ENCODE assay signal across 8 cellular contexts in genomic region chr5:143008809-143009521, GRCh38.
DNase-seq lines count a peak whose midpoint lies in the region; TF ChIP-seq lines count a peak whose summit lies in the region.

No MANE protein-coding gene starts in this region.

- no peak overlapping the region for H4K91ac ChIP-seq in neuronal stem cell (ENCODE audit: low read depth, low read length, poor library complexity)

- no peak overlapping the region for H3K4ac ChIP-seq in neuronal stem cell (ENCODE audit: low read length)

- in situ Hi-C loops in GM23248 (cut with MboI) = no loop called here

- H3K27me3 ChIP-seq in GM23248 (replicated peaks; ENCODE audit: insufficient read depth) (no peaks in the 10 kb centered on the region), MM.1S (replicated peaks; ENCODE audit: insufficient read depth, low read length) (no peaks in the 10 kb centered on the region), neuronal stem cell (ENCODE audit: control insufficient read depth in 3 of 3, insufficient read depth in 3 of 3, low read depth in 1 of 3, low read length in 3 of 3) (no peaks in the 10 kb centered on the region)

- H3K79me1 ChIP-seq in neuronal stem cell (ENCODE audit: low read depth, low read length) = no peaks in the 10 kb centered on the region

- H3K4me1 ChIP-seq in GM23248 (ENCODE audit: insufficient read depth) (peaks cover 35% of the 10 kb centered on the region), MM.1S (ENCODE audit: low read length) (peaks cover 41% of the 10 kb centered on the region), neuronal stem cell (ENCODE audit: control insufficient read depth in 2 of 2, insufficient read depth in 1 of 2, low read depth in 1 of 2, low read length in 2 of 2) (peaks cover 6 to 11% of the 10 kb centered on the region in 2 donors)

- H2AFZ ChIP-seq in GM23248 = no peak overlapping the region
- 0 out of 2 replicates have a peak overlapping the region, but pooled peaks have one; percentile 10 for H2AFZ ChIP-seq in MM.1S (ENCODE audit: low read length)
- no peak overlapping the region for H2AFZ ChIP-seq in neuronal stem cell (ENCODE audit: low read length)

- no peak overlapping the region for H4K8ac ChIP-seq in neuronal stem cell (ENCODE audit: low read depth, low read length)

- H3K79me2 ChIP-seq in GM23248 (ENCODE audit: insufficient read depth) (0 out of 2 replicates have a peak, but pooled peaks cover 9% of the 10 kb centered on the region), MM.1S (ENCODE audit: low read length) (peaks cover 9% of the 10 kb centered on the region)

- no peaks in the 10 kb centered on the region for H3K9me3 Mint-ChIP-seq in mesothelial cell of epicardium

- H3K4me3 ChIP-seq in GM23248 (peak overlapping the region; percentile 60), MM.1S (ENCODE audit: low read length) (peak overlapping the region; percentile 16; the same call in 1 of the 2 replicates), fibroblast of mammary gland (ENCODE audit: control insufficient read depth, low read depth, low read length) (no peak overlapping the region), neuronal stem cell (ENCODE audit: low read length in 2 of 2) (no peak overlapping the region)

- H3K27ac ChIP-seq in GM23248 = peak overlapping the region; percentile 90
- H3K27ac ChIP-seq in MM.1S (ENCODE audit: low read length) = peak overlapping the region; percentile 78
- H3K27ac ChIP-seq in neuronal stem cell (replicated peaks; ENCODE audit: low read length) = no peak overlapping the region

- H3K14ac ChIP-seq in neuronal stem cell (ENCODE audit: low read length) = no peak overlapping the region

- H3K9me3 ChIP-seq in GM23248 (ENCODE audit: low read depth) = no peaks in the 10 kb centered on the region
- no peaks in the 10 kb centered on the region for H3K9me3 ChIP-seq in MM.1S (replicated peaks; ENCODE audit: insufficient read depth, low read length)
- H3K9me3 ChIP-seq in neuronal stem cell (replicated peaks in 1 of 2; ENCODE audit: control insufficient read depth in 2 of 2, insufficient read depth in 1 of 2, low read depth in 1 of 2, low read length in 2 of 2) = no peaks in the 10 kb centered on the region

- H4K20me1 ChIP-seq in GM23248 (ENCODE audit: insufficient read depth) = no peaks in the 10 kb centered on the region
- H4K20me1 ChIP-seq in MM.1S (ENCODE audit: insufficient read depth, low read length) = no peaks in the 10 kb centered on the region

- peaks cover 33% of the 10 kb centered on the region for H3F3A ChIP-seq in GM23248 (ENCODE audit: insufficient read depth)
- H3F3A ChIP-seq in MM.1S (ENCODE audit: insufficient read depth, low read length) = peaks cover 32% of the 10 kb centered on the region

- 1 to 2% methylated on average over 10 of the region's 10 CpGs for WGBS in GM23248 (ENCODE audit: low coverage in 1 of 2, low lambda C conversion rate in 2 of 2, missing lambda C conversion rate in 2 of 2), 2 experiments
- WGBS in neuronal stem cell (ENCODE audit: extremely low coverage in 2 of 2, insufficient read length in 2 of 2, insufficient replicate concordance in 1 of 2), 2 donors = no CpG with 5 or more reads among the region's 10 CpGs

- no peak overlapping the region for H3K4me3 Mint-ChIP-seq in mesothelial cell of epicardium

- H2BK5ac ChIP-seq in neuronal stem cell (ENCODE audit: low read length) = no peak overlapping the region

- H3K9ac ChIP-seq in GM23248 (peak overlapping the region; percentile 67), MM.1S (ENCODE audit: low read length) (peak overlapping the region; percentile 55), neuronal stem cell (ENCODE audit: low read depth, low read length, poor library complexity) (no peak overlapping the region)

- H2BK12ac ChIP-seq in neuronal stem cell (ENCODE audit: low read length) = no peak overlapping the region

- H3K23ac ChIP-seq in neuronal stem cell (ENCODE audit: low read depth, low read length, poor library complexity) = no peak overlapping the region

- peaks cover 5% of the 10 kb centered on the region for H3K4me1 Mint-ChIP-seq in mesothelial cell of epicardium

- H3K9me2 ChIP-seq in GM23248 (ENCODE audit: insufficient read depth) (no peaks in the 10 kb centered on the region; the same call in 1 of the 2 replicates), MM.1S (replicated peaks; ENCODE audit: insufficient read depth, low read length) (no peaks in the 10 kb centered on the region)

- no peak overlapping the region for H2BK120ac ChIP-seq in neuronal stem cell (ENCODE audit: low read depth, low read length)

- H2AK5ac ChIP-seq in neuronal stem cell (ENCODE audit: low read depth, low read length) = no peak overlapping the region

- H3K36me3 Mint-ChIP-seq in mesothelial cell of epicardium = no peaks in the 10 kb centered on the region

- peak overlapping the region; percentile 67 for H3K4me2 ChIP-seq in GM23248 (ENCODE audit: unreplicated experiment)
- H3K4me2 ChIP-seq in MM.1S (ENCODE audit: low read depth, low read length) = peak overlapping the region; percentile 61
- H3K4me2 ChIP-seq in neuronal stem cell (ENCODE audit: insufficient read depth, low read length, poor library complexity, severe bottlenecking) = no peak overlapping the region

- no peak overlapping the region for H3K18ac ChIP-seq in neuronal stem cell (ENCODE audit: low read length)

- no peaks in the 10 kb centered on the region for H3K27me3 Mint-ChIP-seq in mesothelial cell of epicardium (ENCODE audit: low read depth)

- peak; percentile 97 for DNase-seq in GM23248
- peak; percentile 96 for DNase-seq in MM.1S
- peak; percentile 80 for DNase-seq in activated CD8-positive, alpha-beta memory T cell treated with anti-CD3 and anti-CD28 coated beads for 24 hours
- peak; percentile 100 for DNase-seq in fibroblast of mammary gland (ENCODE audit: low read depth)
- DNase-seq in stimulated activated CD4-positive, alpha-beta T cell treated with anti-CD3 and anti-CD28 coated beads, Interleukin-15, amount 100 ng/mL, for 24 hours = peak; percentile 83
- DNase-seq in mesothelial cell of epicardium (ENCODE audit: low spot score in 2 of 2, unreplicated experiment in 2 of 2) = no peak
- no peak for DNase-seq in neuronal stem cell (ENCODE audit: low spot score)

- H3K27ac Mint-ChIP-seq in mesothelial cell of epicardium = no peak overlapping the region

- TF ChIP-seq CTCF in GM12872 (IDR thresholded peaks at IDR 0.05; ENCODE audit: insufficient read depth, low read depth, low read length) = peak; percentile 45; the same call in 1 of the 3 replicates
- TF ChIP-seq CTCF in MM.1S (IDR thresholded peaks at IDR 0.05; ENCODE audit: low read length) = peak; percentile 45
- TF ChIP-seq CTCF in fibroblast of mammary gland (conservative IDR thresholded peaks at IDR 0.05; ENCODE audit: control insufficient read depth, insufficient read depth, low read depth, low read length) = peak; percentile 29
- TF ChIP-seq CTCF in mesothelial cell of epicardium (IDR thresholded peaks at IDR 0.05; ENCODE audit: unreplicated experiment) = no peak

- no peaks in the 10 kb centered on the region for H3K36me3 ChIP-seq in GM23248 (ENCODE audit: low read depth)
- H3K36me3 ChIP-seq in MM.1S (replicated peaks; ENCODE audit: insufficient read depth, low read length) = no peaks in the 10 kb centered on the region
- no peaks in the 10 kb centered on the region for H3K36me3 ChIP-seq in neuronal stem cell (replicated peaks in 1 of 2; ENCODE audit: control insufficient read depth in 2 of 2, insufficient read depth in 2 of 2, low read length in 2 of 2)

- no peak overlapping the region for H2BK15ac ChIP-seq in neuronal stem cell (ENCODE audit: low read length)

Comparison
In these comparisons a context has a peak if more than half of its experiments do, and no peak if none do; other contexts are left out.
1. DNase-seq: peak in GM23248 (single experiment), MM.1S (single experiment), activated CD8-positive, alpha-beta memory T cell treated with anti-CD3 and anti-CD28 coated beads for 24 hours (single experiment), fibroblast of mammary gland (single experiment) and stimulated activated CD4-positive, alpha-beta T cell treated with anti-CD3 and anti-CD28 coated beads, Interleukin-15, amount 100 ng/mL, for 24 hours (single experiment); none in mesothelial cell of epicardium (0 of 2) and neuronal stem cell (single experiment).
2. H3K4me3 ChIP-seq: peak in GM23248 (single experiment) and MM.1S (single experiment); none in fibroblast of mammary gland (single experiment) and neuronal stem cell (0 of 2).